In genomic region chr13:73765651-73766384, GRCh38 we compare ENCODE assay signal across 8 cellular contexts.
DNase-seq lines count a peak whose midpoint lies in the region; ATAC-seq and TF ChIP-seq lines count a peak whose summit lies in the region.

No MANE protein-coding gene starts in this region.

- peak; percentile 78 for ATAC-seq in HG03064 (IDR thresholded peaks at IDR 0.05; ENCODE audit: low read depth, unreplicated experiment)
- ATAC-seq in naive thymus-derived CD4-positive, alpha-beta T cell: peak; percentile 92

- POLR2A ChIA-PET in naive thymus-derived CD4-positive, alpha-beta T cell (lab: Charles Lee): interaction anchor here (0.5 to 4.7 kb wide), 41 partner anchors 8 to 1561 kb away, joined by 3 to 43 read pairs (median 4); partner anchors contain the start of genes KLF12 and KLF5

- TF ChIP-seq POLR2A in esophagus squamous epithelium (IDR thresholded peaks at IDR 0.05): no peak

- intact Hi-C loops in esophagus squamous epithelium (cut with DNase I): no loop called here
- intact Hi-C loops in naive thymus-derived CD4-positive, alpha-beta T cell (cut with micrococcal nuclease): loop anchor here (1.0 to 5.0 kb wide), 13 partner anchors 17 to 1561 kb away; no protein-coding TSS in a partner anchor

- CTCF ChIA-PET in naive thymus-derived CD4-positive, alpha-beta T cell (lab: Charles Lee): interaction anchor here (0.5 to 4.0 kb wide), 9 partner anchors 10 to 924 kb away, joined by 3 to 41 read pairs (median 3); no protein-coding TSS in a partner anchor

- peaks cover 9 to 30% (median 13%) of the 10 kb centered on the region in 3 donors for H3K4me1 ChIP-seq in esophagus squamous epithelium
- H3K4me1 ChIP-seq in naive thymus-derived CD4-positive, alpha-beta T cell (ENCODE audit: control insufficient read depth in 2 of 2, insufficient read depth in 2 of 2, low read length in 2 of 2): peaks cover 37 to 52% of the 10 kb centered on the region in 2 donors

- peak; percentile 63 for DNase-seq in GM12865 (ENCODE audit: low read depth)
- DNase-seq in NCI-H526 treated with DMSO at 0.1 percent for 48 hours (lab: John Stamatoyannopoulos, UW): peak; percentile 37
- peak; percentile 63 for DNase-seq in activated T-cell treated with anti-CD3 and anti-CD28 coated beads, Interleukin-2, amount 50 U/mL, for 24 hours
- DNase-seq in esophagus squamous epithelium (lab: John Stamatoyannopoulos, UW): no peak
- peak; percentile 29 to 91 (median 85) for DNase-seq in naive thymus-derived CD4-positive, alpha-beta T cell
- DNase-seq in stimulated activated CD8-positive, alpha-beta memory T cell treated with anti-CD3 and anti-CD28 coated beads, Interleukin-7, amount 100 ng/mL, for 1 hour (ENCODE audit: low read depth in 2 of 2): peak; percentile 43 to 52
- no peak for DNase-seq in HFFc6

- peak overlapping the region; percentile 94 for H3K27ac Mint-ChIP-seq in activated T-cell treated with anti-CD3 and anti-CD28 coated beads, Interleukin-2, amount 50 U/mL, for 24 hours
- H3K27ac Mint-ChIP-seq in naive thymus-derived CD4-positive, alpha-beta T cell: peak overlapping the region; percentile 90 to 100 (median 98)
- H3K27ac Mint-ChIP-seq in HFFc6: no peak overlapping the region

- no peak overlapping the region for H3K4me3 ChIP-seq in GM12865 (ENCODE audit: low read depth, low read length)
- H3K4me3 ChIP-seq in esophagus squamous epithelium: peak overlapping the region in 1 of 4 donors; percentile 38
- H3K4me3 ChIP-seq in naive thymus-derived CD4-positive, alpha-beta T cell (ENCODE audit: low read length): peak overlapping the region; percentile 52

- peak overlapping the region; percentile 17 to 62 (median 48) for H3K27ac ChIP-seq in esophagus squamous epithelium
- peak overlapping the region; percentile 77 for H3K27ac ChIP-seq in naive thymus-derived CD4-positive, alpha-beta T cell (ENCODE audit: low read depth, low read length)

- H3K4me1 Mint-ChIP-seq in activated T-cell treated with anti-CD3 and anti-CD28 coated beads, Interleukin-2, amount 50 U/mL, for 24 hours (ENCODE audit: low read depth): peaks cover 77% of the 10 kb centered on the region
- peaks cover 37 to 92% (median 89%) of the 10 kb centered on the region in 7 donors for H3K4me1 Mint-ChIP-seq in naive thymus-derived CD4-positive, alpha-beta T cell
- peaks cover 20% of the 10 kb centered on the region for H3K4me1 Mint-ChIP-seq in HFFc6 (ENCODE audit: low read depth)

- WGBS in esophagus squamous epithelium, 2 donors: 22 to 30% methylated on average over 12 of the region's 12 CpGs

- TF ChIP-seq CTCF in GM12865 (IDR thresholded peaks at IDR 0.05; ENCODE audit: insufficient read depth, low read depth, low read length, missing control alignments): no peak
- TF ChIP-seq CTCF in esophagus squamous epithelium (IDR thresholded peaks at IDR 0.05): no peak
- TF ChIP-seq CTCF in HFFc6 (IDR thresholded peaks at IDR 0.05): no peak

- H3K4me3 Mint-ChIP-seq in activated T-cell treated with anti-CD3 and anti-CD28 coated beads, Interleukin-2, amount 50 U/mL, for 24 hours: peak overlapping the region; percentile 72
- peak overlapping the region; percentile 77 to 87 (median 85) for H3K4me3 Mint-ChIP-seq in naive thymus-derived CD4-positive, alpha-beta T cell
- no peak overlapping the region for H3K4me3 Mint-ChIP-seq in HFFc6

- H3K9me3 Mint-ChIP-seq in activated T-cell treated with anti-CD3 and anti-CD28 coated beads, Interleukin-2, amount 50 U/mL, for 24 hours: peaks cover 3% of the 10 kb centered on the region
- H3K9me3 Mint-ChIP-seq in naive thymus-derived CD4-positive, alpha-beta T cell: peaks cover 0 to 20% (median under 1%) of the 10 kb centered on the region in 11 donors
- no peaks in the 10 kb centered on the region for H3K9me3 Mint-ChIP-seq in HFFc6

- H3K27me3 ChIP-seq in esophagus squamous epithelium: no peaks in the 10 kb centered on the region
- H3K27me3 ChIP-seq in naive thymus-derived CD4-positive, alpha-beta T cell (ENCODE audit: control insufficient read depth in 2 of 2, insufficient read depth in 2 of 2, low read length in 2 of 2): no peaks in the 10 kb centered on the region

- no peaks in the 10 kb centered on the region for H3K9me3 ChIP-seq in esophagus squamous epithelium
- no peaks in the 10 kb centered on the region for H3K9me3 ChIP-seq in naive thymus-derived CD4-positive, alpha-beta T cell (ENCODE audit: control insufficient read depth in 2 of 3, low read length in 3 of 3)

- H3K27me3 Mint-ChIP-seq in activated T-cell treated with anti-CD3 and anti-CD28 coated beads, Interleukin-2, amount 50 U/mL, for 24 hours: no peaks in the 10 kb centered on the region
- no peaks in the 10 kb centered on the region for H3K27me3 Mint-ChIP-seq in naive thymus-derived CD4-positive, alpha-beta T cell
- H3K27me3 Mint-ChIP-seq in HFFc6 (ENCODE audit: insufficient read depth): no peaks in the 10 kb centered on the region

- peaks cover 47% of the 10 kb centered on the region for H3K36me3 Mint-ChIP-seq in activated T-cell treated with anti-CD3 and anti-CD28 coated beads, Interleukin-2, amount 50 U/mL, for 24 hours (ENCODE audit: low read depth)
- peaks cover 10 to 46% (median 44%) of the 10 kb centered on the region in 5 donors for H3K36me3 Mint-ChIP-seq in naive thymus-derived CD4-positive, alpha-beta T cell
- no peaks in the 10 kb centered on the region; the same call in 1 of the 2 replicates for H3K36me3 Mint-ChIP-seq in HFFc6 (ENCODE audit: low read depth)

- H3K36me3 ChIP-seq in esophagus squamous epithelium: no peaks in the 10 kb centered on the region
- peaks cover 0 to 4% (median 0%) of the 10 kb centered on the region in 3 experiments for H3K36me3 ChIP-seq in naive thymus-derived CD4-positive, alpha-beta T cell (ENCODE audit: control insufficient read depth in 2 of 3, insufficient read depth in 3 of 3, low read length in 3 of 3)

Comparison
In these comparisons a context has a peak if more than half of its experiments do, and no peak if none do; other contexts are left out.
1. DNase-seq: peak in GM12865 (single experiment), NCI-H526 treated with DMSO at 0.1 percent for 48 hours (single experiment), activated T-cell treated with anti-CD3 and anti-CD28 coated beads, Interleukin-2, amount 50 U/mL, for 24 hours (single experiment), naive thymus-derived CD4-positive, alpha-beta T cell (9 of 9) and stimulated activated CD8-positive, alpha-beta memory T cell treated with anti-CD3 and anti-CD28 coated beads, Interleukin-7, amount 100 ng/mL, for 1 hour (2 of 2); none in esophagus squamous epithelium (single experiment) and HFFc6 (single experiment).